ENCODE assay signal across 23 cellular contexts in the genomic region with DNA sequence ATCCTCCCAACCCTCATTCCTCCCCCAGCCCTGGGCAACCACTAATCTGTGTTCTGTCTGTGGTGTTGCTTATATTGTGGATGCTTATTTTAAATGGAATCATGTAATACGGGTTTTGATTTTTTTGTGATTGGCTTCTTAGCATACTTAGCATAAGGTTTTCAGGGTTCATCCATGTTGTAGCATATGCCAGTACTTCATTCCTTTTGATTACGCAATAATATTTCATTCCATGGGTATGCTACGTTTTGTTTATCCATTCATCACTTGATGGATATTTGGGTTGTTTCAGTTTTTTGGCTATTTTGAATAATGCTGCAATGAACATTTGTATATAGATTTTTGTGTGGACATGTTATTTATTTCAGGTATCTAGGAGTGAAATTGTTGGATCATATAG.
A peak's percentile ranks its signal among the peaks of the same experiment; 100 is the strongest.
DNase-seq lines count a peak whose midpoint lies in the region; ATAC-seq, FAIRE-seq and TF ChIP-seq lines count a peak whose summit lies in the region.
"Had no signal": no experiment of that assay in that cellular context is flagged by ENCODE, and none has a peak within 500 bp of the region (broad histone marks: within the 10 kb centered on the region; RNA-seq: fewer than 3 reads in every experiment).

No MANE protein-coding gene starts in this region.

- H3K27me3 ChIP-seq in bronchial epithelial cell (ENCODE audit: control insufficient read depth, insufficient read depth, low read length) (no peaks in the 10 kb centered on the region), Peyer's patch (no peaks in the 10 kb centered on the region)
- H3K27me3 ChIP-seq: MG63 had no signal

- no peaks in the 10 kb centered on the region for H3K27me3 Mint-ChIP-seq in activated T-cell treated with anti-CD3 and anti-CD28 coated beads, Interleukin-2, amount 50 U/mL, for 4 hours (ENCODE audit: low read depth)
- H3K27me3 Mint-ChIP-seq: CD4-positive, CD25-positive, alpha-beta regulatory T cell had no signal

- no peaks in the 10 kb centered on the region for H3K36me3 Mint-ChIP-seq in activated T-cell treated with anti-CD3 and anti-CD28 coated beads, Interleukin-2, amount 50 U/mL, for 4 hours (ENCODE audit: insufficient read depth)
- H3K36me3 Mint-ChIP-seq: CD4-positive, CD25-positive, alpha-beta regulatory T cell had no signal

- no peak overlapping the region for H3K27ac ChIP-seq in Peyer's patch
- H3K27ac ChIP-seq: KMS-11 had no signal

- no peaks in the 10 kb centered on the region for H3K4me1 Mint-ChIP-seq in activated T-cell treated with anti-CD3 and anti-CD28 coated beads, Interleukin-2, amount 50 U/mL, for 4 hours (ENCODE audit: low read depth)
- H3K4me1 Mint-ChIP-seq: CD4-positive, CD25-positive, alpha-beta regulatory T cell had no signal

- FAIRE-seq in HTR-8/SVneo (lab: Jason Lieb, UNC) (peak; percentile 26), bronchial epithelial cell (lab: Jason Lieb, UNC) (no peak)
- FAIRE-seq: A204.1, GM19239 had no signal

- no peaks in the 10 kb centered on the region for H3K9me3 ChIP-seq in Peyer's patch
- H3K9me3 ChIP-seq: MG63 had no signal

- H3K4me3 Mint-ChIP-seq in activated T-cell treated with anti-CD3 and anti-CD28 coated beads, Interleukin-2, amount 50 U/mL, for 4 hours, result no peak overlapping the region
- H3K4me3 Mint-ChIP-seq: CD4-positive, CD25-positive, alpha-beta regulatory T cell had no signal

- no peak for TF ChIP-seq CTCF in AG10803 (conservative IDR thresholded peaks at IDR 0.05; ENCODE audit: low read length)
- no peak for TF ChIP-seq CTCF in bronchial epithelial cell (IDR thresholded peaks at IDR 0.05; ENCODE audit: insufficient read depth, low read length, severe bottlenecking)
- TF ChIP-seq CTCF in fibroblast of pulmonary artery (IDR thresholded peaks at IDR 0.05; ENCODE audit: low read length, missing control alignments), result no peak
- no peak for TF ChIP-seq CTCF in Peyer's patch (IDR thresholded peaks at IDR 0.05)

- ATAC-seq in activated T-cell treated with anti-CD3 and anti-CD28 coated beads, Interleukin-2, amount 50 U/mL, for 4 hours, result no peak
- ATAC-seq: Panc1 had no signal

- H3K36me3 ChIP-seq in bronchial epithelial cell (ENCODE audit: control insufficient read depth, insufficient read depth, low read length), result no peaks in the 10 kb centered on the region
- H3K36me3 ChIP-seq in Peyer's patch, result no peaks in the 10 kb centered on the region
- H3K36me3 ChIP-seq: MG63 had no signal

- TF ChIP-seq POLR2A in Peyer's patch (IDR thresholded peaks at IDR 0.05), result no peak

- no peak overlapping the region for H3K4me3 ChIP-seq in AG10803 (ENCODE audit: low read length)
- no peak overlapping the region for H3K4me3 ChIP-seq in bronchial epithelial cell (ENCODE audit: low read depth, low read length)
- H3K4me3 ChIP-seq in fibroblast of pulmonary artery (replicated peaks; ENCODE audit: low read depth, low read length), result no peak overlapping the region
- no peak overlapping the region for H3K4me3 ChIP-seq in Peyer's patch
- H3K4me3 ChIP-seq: MG63 had no signal

- peaks cover 0 to 8% (median 0%) of the 10 kb centered on the region in 4 donors for H3K4me1 ChIP-seq in Peyer's patch

- DNase-seq in AG10803 (ENCODE audit: low read depth), result peak; percentile 60
- no peak for DNase-seq in HTR-8/SVneo (ENCODE audit: insufficient read length, low spot score)
- DNase-seq in bronchial epithelial cell (ENCODE audit: low read depth), result peak; percentile 51
- peak; percentile 59 for DNase-seq in fibroblast of pulmonary artery (ENCODE audit: low read depth)
- DNase-seq in activated naive CD4-positive, alpha-beta T cell treated with Interleukin-2 at 50 U/mL for 16 hours, result no peak
- DNase-seq in Peyer's patch, result no peak
- DNase-seq in AG20443 (ENCODE audit: low spot score), result no peak
- DNase-seq in activated T-cell treated with anti-CD3 and anti-CD28 coated beads, Interleukin-2, amount 50 U/mL, for 4 hours, result no peak
- DNase-seq: AML-193; Calu3; CD4-positive, CD25-positive, alpha-beta regulatory T cell; DMS79; GF-D8; MG63; NCI-H1092 treated with DMSO at 0.1 percent for 48 hours; NCI-H1694; NCI-H2107; NCI-H774; Right ventricle myocardium superior had no signal

- H3K9me3 Mint-ChIP-seq in activated T-cell treated with anti-CD3 and anti-CD28 coated beads, Interleukin-2, amount 50 U/mL, for 4 hours, result no peaks in the 10 kb centered on the region

Comparison
In these comparisons a context has a peak if more than half of its experiments do, and no peak if none do; other contexts are left out.
1. DNase-seq: peak in AG10803 (single experiment), bronchial epithelial cell (single experiment) and fibroblast of pulmonary artery (single experiment); none in HTR-8/SVneo (single experiment), activated naive CD4-positive, alpha-beta T cell treated with Interleukin-2 at 50 U/mL for 16 hours (single experiment), Peyer's patch (0 of 3), AG20443 (single experiment) and activated T-cell treated with anti-CD3 and anti-CD28 coated beads, Interleukin-2, amount 50 U/mL, for 4 hours (single experiment).